ENCODE assay signal across 16 cellular contexts in the genomic region with DNA sequence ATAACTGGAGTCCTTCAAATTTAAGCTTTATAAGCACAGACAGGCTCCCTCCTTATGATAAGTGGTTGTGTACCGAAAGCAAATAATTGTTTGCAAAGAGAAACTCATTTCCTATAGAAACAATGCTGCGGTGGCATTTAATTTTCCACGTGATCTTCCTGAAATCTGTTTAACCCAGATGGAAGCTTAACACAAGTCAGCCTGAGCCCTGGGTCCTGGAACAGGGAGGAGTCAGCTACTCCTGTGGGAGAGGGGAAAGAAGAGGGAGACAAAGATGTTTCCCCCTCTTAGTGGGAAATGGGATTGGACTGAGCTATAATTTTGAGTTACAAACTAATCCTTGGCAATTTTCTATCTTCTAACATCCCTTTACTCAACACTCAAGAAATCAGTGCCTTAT.
DNase-seq lines count a peak whose midpoint lies in the region; ATAC-seq and TF ChIP-seq lines count a peak whose summit lies in the region.
"Had no signal": no experiment of that assay in that cellular context is flagged by ENCODE, and none has a peak within 500 bp of the region (broad histone marks: within the 10 kb centered on the region; RNA-seq: fewer than 3 reads in every experiment).

No MANE protein-coding gene starts in this region.

- no peak for TF ChIP-seq CTCF in glutamatergic neuron (IDR thresholded peaks at IDR 0.05; ENCODE audit: partially characterized antibody, unreplicated experiment)

- DNase-seq in DMS79 (lab: John Stamatoyannopoulos, UW) (peak; percentile 48), NCI-H1436 treated with DMSO at 0.1 percent for 48 hours (lab: John Stamatoyannopoulos, UW) (peak; percentile 57), NCI-H748 treated with DMSO at 0.1 percent for 48 hours (lab: John Stamatoyannopoulos, UW) (peak; percentile 92), glutamatergic neuron (peak; percentile 53), NCI-H226 (no peak), HUDEP-2 (lab: John Stamatoyannopoulos, UW; ENCODE audit: unreplicated experiment in 76 of 76) (no peak)
- DNase-seq: activated CD4-positive, alpha-beta memory T cell treated with anti-CD3 and anti-CD28 coated beads for 36 hours; activated naive CD8-positive, alpha-beta T cell treated with anti-CD3 and anti-CD28 coated beads, Interleukin-2, amount 10 ng/mL, durations not matched to agents 7 days and 5 days; activated T-cell treated with anti-CD3 and anti-CD28 coated beads, Interleukin-2, amount 50 U/mL, for 48 hours; Caco-2; immature natural killer cell; IMR-90; stimulated activated CD4-positive, alpha-beta T cell treated with anti-CD3 and anti-CD28 coated beads, Interleukin-4, amount 100 ng/mL, for 24 hours had no signal

- ATAC-seq in GM21576 (IDR thresholded peaks at IDR 0.05; ENCODE audit: unreplicated experiment), result no peak
- ATAC-seq in GM18873 (IDR thresholded peaks at IDR 0.05; ENCODE audit: low FRiP score, unreplicated experiment), result no peak
- ATAC-seq: esophagus mucosa had no signal

- H3K4me3 Mint-ChIP-seq in glutamatergic neuron (ENCODE audit: unreplicated experiment), result peak overlapping the region; percentile 81
- H3K4me3 Mint-ChIP-seq: activated CD4-positive, alpha-beta memory T cell treated with anti-CD3 and anti-CD28 coated beads for 36 hours; activated naive CD8-positive, alpha-beta T cell treated with anti-CD3 and anti-CD28 coated beads, Interleukin-2, amount 10 ng/mL, durations not matched to agents 7 days and 5 days; immature natural killer cell had no signal

- peak overlapping the region; percentile 99 for H3K27ac Mint-ChIP-seq in glutamatergic neuron (ENCODE audit: unreplicated experiment)
- H3K27ac Mint-ChIP-seq: activated CD4-positive, alpha-beta memory T cell treated with anti-CD3 and anti-CD28 coated beads for 36 hours; activated naive CD8-positive, alpha-beta T cell treated with anti-CD3 and anti-CD28 coated beads, Interleukin-2, amount 10 ng/mL, durations not matched to agents 7 days and 5 days; immature natural killer cell had no signal

- H3K27me3 Mint-ChIP-seq in glutamatergic neuron (ENCODE audit: unreplicated experiment), result peaks cover 16% of the 10 kb centered on the region

- H3K9me3 Mint-ChIP-seq in glutamatergic neuron (ENCODE audit: unreplicated experiment), result peaks cover 14% of the 10 kb centered on the region
- H3K9me3 Mint-ChIP-seq: activated naive CD8-positive, alpha-beta T cell treated with anti-CD3 and anti-CD28 coated beads, Interleukin-2, amount 10 ng/mL, durations not matched to agents 7 days and 5 days had no signal

- H3K4me1 Mint-ChIP-seq in glutamatergic neuron (ENCODE audit: low read depth, unreplicated experiment), result peaks cover 69% of the 10 kb centered on the region
- H3K4me1 Mint-ChIP-seq: activated naive CD8-positive, alpha-beta T cell treated with anti-CD3 and anti-CD28 coated beads, Interleukin-2, amount 10 ng/mL, durations not matched to agents 7 days and 5 days; immature natural killer cell had no signal

- no peaks in the 10 kb centered on the region for H3K36me3 Mint-ChIP-seq in glutamatergic neuron (ENCODE audit: unreplicated experiment)
- H3K36me3 Mint-ChIP-seq: activated CD4-positive, alpha-beta memory T cell treated with anti-CD3 and anti-CD28 coated beads for 36 hours; activated naive CD8-positive, alpha-beta T cell treated with anti-CD3 and anti-CD28 coated beads, Interleukin-2, amount 10 ng/mL, durations not matched to agents 7 days and 5 days; immature natural killer cell had no signal

Comparison
In these comparisons a context has a peak if more than half of its experiments do, and no peak if none do; other contexts are left out.
1. DNase-seq: peak in DMS79 (single experiment), NCI-H1436 treated with DMSO at 0.1 percent for 48 hours (single experiment), NCI-H748 treated with DMSO at 0.1 percent for 48 hours (single experiment) and glutamatergic neuron (single experiment); none in NCI-H226 (single experiment) and HUDEP-2 (0 of 76).